Comparison of ENCODE assay signal across 19 cellular contexts in the genomic region with DNA sequence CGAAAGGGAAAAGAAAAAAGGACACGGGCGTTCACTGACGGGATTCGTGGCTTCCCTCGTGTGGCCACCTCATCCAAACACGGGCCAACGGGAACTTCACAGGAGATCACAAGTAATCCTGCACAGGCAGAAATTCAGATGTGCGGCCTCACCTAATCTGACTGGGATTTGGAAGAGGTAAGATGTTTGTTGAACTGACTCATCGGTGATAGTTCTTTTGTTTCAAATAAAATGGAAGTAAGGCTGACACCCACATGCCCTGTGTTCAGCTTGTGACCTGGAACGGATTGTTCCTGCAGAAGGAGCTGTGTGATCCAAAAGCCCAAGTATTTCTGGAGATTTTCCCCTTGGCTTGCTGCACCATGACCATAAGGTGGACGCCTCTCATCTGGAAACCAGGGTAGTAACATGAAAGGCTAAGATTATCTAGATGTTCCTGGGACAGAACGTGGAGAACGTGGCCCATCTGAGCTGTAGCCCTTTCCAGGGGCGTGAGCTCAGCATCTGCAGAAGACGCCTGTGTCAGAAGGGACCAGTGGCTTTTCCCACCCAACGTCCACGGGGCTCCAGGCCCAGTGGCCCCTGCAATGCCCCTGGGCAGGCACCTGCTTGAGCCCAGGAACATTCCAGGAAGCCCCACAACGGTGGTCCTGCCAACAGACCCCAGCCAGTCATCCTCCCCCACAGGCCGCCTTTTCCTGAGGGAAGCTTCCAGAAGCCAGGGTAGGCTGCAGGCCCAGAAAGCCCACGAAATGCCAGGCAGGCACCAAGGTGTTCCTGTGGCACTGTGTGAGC. TPM values are rescaled to one million over a fixed set of nuclear protein-coding genes. Genes with fewer than 3 reads are reported as not detected.
DNase-seq lines count a peak whose midpoint lies in the region; ATAC-seq, FAIRE-seq and TF ChIP-seq lines count a peak whose summit lies in the region.
"Had no signal": no experiment of that assay in that cellular context is flagged by ENCODE, and none has a peak within 500 bp of the region (broad histone marks: within the 10 kb centered on the region; RNA-seq: fewer than 3 reads in every experiment).

No MANE protein-coding gene starts in this region.

- no peak for TF ChIP-seq CTCF in right lobe of liver (IDR thresholded peaks at IDR 0.05)
- no peak for TF ChIP-seq CTCF in HepG2 (CRISPR knock-in tag; IDR thresholded peaks at IDR 0.05)
- no peak for TF ChIP-seq CTCF in epithelial cell of esophagus (IDR thresholded peaks at IDR 0.05; ENCODE audit: insufficient read depth, low read depth, low read length, missing control alignments)
- no peak for TF ChIP-seq CTCF in activated CD8-positive, alpha-beta T cell treated with anti-CD3 and anti-CD28 coated beads for 36 hours (IDR thresholded peaks at IDR 0.05)

- H4K20me1 ChIP-seq in HepG2 (ENCODE audit: insufficient read depth, low read length), result no peaks in the 10 kb centered on the region

- H2AFZ ChIP-seq in HepG2 (ENCODE audit: low read length) (no peak overlapping the region), neuronal stem cell (ENCODE audit: low read length) (peak overlapping the region; percentile 60)
- H2AFZ ChIP-seq: GM23248 had no signal

- H2AK5ac ChIP-seq in neuronal stem cell (ENCODE audit: low read depth, low read length), result peak overlapping the region; percentile 97

- H2BK15ac ChIP-seq in neuronal stem cell (ENCODE audit: low read length), result peak overlapping the region; percentile 89

- TF ChIP-seq EP300 in HepG2 (IDR thresholded peaks at IDR 0.05; ENCODE audit: low read depth in 2 of 2, low read length in 2 of 2) (no peak), HepG2 (CRISPR knock-in tag; IDR thresholded peaks at IDR 0.05; ENCODE audit: borderline replicate concordance) (no peak)

- no peaks in the 10 kb centered on the region for H3K79me1 ChIP-seq in neuronal stem cell (ENCODE audit: low read depth, low read length)

- WGBS in right lobe of liver (ENCODE audit: insufficient coverage, low coverage, low lambda C conversion rate, missing lambda C conversion rate), result 93% methylated on average over 9 of the region's 21 CpGs
- 40% methylated on average over 14 of the region's 21 CpGs for WGBS in HepG2 (ENCODE audit: low lambda C conversion rate)
- no CpG with 5 or more reads among the region's 21 CpGs for WGBS in neuronal stem cell (ENCODE audit: extremely low coverage in 2 of 2, insufficient read length in 2 of 2, insufficient replicate concordance in 1 of 2), 2 donors

- H3K4me3 Mint-ChIP-seq in activated CD8-positive, alpha-beta T cell treated with anti-CD3 and anti-CD28 coated beads for 36 hours, result no peak overlapping the region

- TF ChIP-seq POLR2A in right lobe of liver (IDR thresholded peaks at IDR 0.05) (no peak), HepG2 (IDR thresholded peaks at IDR 0.05; ENCODE audit: insufficient read depth in 1 of 2, low read depth in 2 of 2, low read length in 2 of 2) (no peak)

- H3K9me3 ChIP-seq in right lobe of liver (no peaks in the 10 kb centered on the region), HepG2 (ENCODE audit: low read length) (no peaks in the 10 kb centered on the region), neuronal stem cell (replicated peaks in 1 of 2; ENCODE audit: control insufficient read depth in 2 of 2, insufficient read depth in 1 of 2, low read depth in 1 of 2, low read length in 2 of 2) (no peaks in the 10 kb centered on the region)

- POLR2A ChIA-PET in HepG2 (lab: Yijun Ruan, JAX), result no interaction called here
- POLR2A ChIA-PET in activated CD8-positive, alpha-beta T cell treated with anti-CD3 and anti-CD28 coated beads for 36 hours (lab: Charles Lee), result no interaction called here

- TF ChIP-seq RAD21 in HepG2 (CRISPR knock-in tag; IDR thresholded peaks at IDR 0.05), result no peak

- CTCF ChIA-PET in HepG2 (lab: Yijun Ruan, JAX; ENCODE audit: low intra/inter-chr PET ratio, low total read pairs), result no interaction called here
- CTCF ChIA-PET in activated CD8-positive, alpha-beta T cell treated with anti-CD3 and anti-CD28 coated beads for 36 hours (lab: Charles Lee), result no interaction called here

- H3K4me2 ChIP-seq in HepG2 (ENCODE audit: low read depth, low read length) (no peak overlapping the region), neuronal stem cell (ENCODE audit: insufficient read depth, low read length, poor library complexity, severe bottlenecking) (no peak overlapping the region)
- H3K4me2 ChIP-seq: KMS-11 had no signal

- no peak overlapping the region for H4K91ac ChIP-seq in neuronal stem cell (ENCODE audit: low read depth, low read length, poor library complexity)

- no peak overlapping the region for H3K27ac ChIP-seq in right lobe of liver
- H3K27ac ChIP-seq in HepG2 (ENCODE audit: extremely low read length, insufficient read depth, low read length), result no peak overlapping the region
- no peak overlapping the region for H3K27ac ChIP-seq in neuronal stem cell (replicated peaks; ENCODE audit: low read length)
- H3K27ac ChIP-seq: C4-2B, GM23248, KMS-11 had no signal

- intact Hi-C loops in right lobe of liver (cut with DNase I), result no loop called here
- intact Hi-C loops in HepG2 (cut with micrococcal nuclease; ENCODE audit: unreplicated experiment), result no loop called here
- intact Hi-C loops in activated CD8-positive, alpha-beta T cell treated with anti-CD3 and anti-CD28 coated beads for 36 hours (cut with micrococcal nuclease), result no loop called here

- DNase-seq in right lobe of liver (peak in 2 of 3 donors; percentile 6 to 48), HepG2 (ENCODE audit: low spot score) (no peak), epithelial cell of esophagus (ENCODE audit: low read depth) (peak; percentile 70), neuronal stem cell (ENCODE audit: low spot score) (no peak), pons (ENCODE audit: low spot score) (no peak)
- DNase-seq in activated CD8-positive, alpha-beta T cell treated with anti-CD3 and anti-CD28 coated beads for 36 hours, result no peak
- DNase-seq: GF-D8, GM23248, NCI-H1092, NCI-H146, NCI-H2081, NCI-H510A treated with DMSO at 0.1 percent for 48 hours, SHP77 had no signal

- peak overlapping the region; percentile 73 for H2BK120ac ChIP-seq in neuronal stem cell (ENCODE audit: low read depth, low read length)

- H2BK12ac ChIP-seq in neuronal stem cell (ENCODE audit: low read length), result peak overlapping the region; percentile 78

- no peaks in the 10 kb centered on the region for H3K36me3 Mint-ChIP-seq in activated CD8-positive, alpha-beta T cell treated with anti-CD3 and anti-CD28 coated beads for 36 hours (ENCODE audit: low read depth)

- H3K4me1 Mint-ChIP-seq in activated CD8-positive, alpha-beta T cell treated with anti-CD3 and anti-CD28 coated beads for 36 hours (ENCODE audit: low read depth), result no peaks in the 10 kb centered on the region

- no TSS peak for BruUV-seq in HepG2 (replicated peaks; lab: Mats Ljungman, UMichigan)

- H3K4ac ChIP-seq in neuronal stem cell (ENCODE audit: low read length), result no peak overlapping the region

- H3K36me3 ChIP-seq in right lobe of liver (no peaks in the 10 kb centered on the region), HepG2 (replicated peaks in 1 of 2; ENCODE audit: control insufficient read depth in 1 of 2, insufficient read depth in 2 of 2, low read length in 2 of 2) (no peaks in the 10 kb centered on the region), neuronal stem cell (replicated peaks in 1 of 2; ENCODE audit: control insufficient read depth in 2 of 2, insufficient read depth in 2 of 2, low read length in 2 of 2) (no peaks in the 10 kb centered on the region)

- peak overlapping the region; percentile 39 for H3K14ac ChIP-seq in neuronal stem cell (ENCODE audit: low read length)

- peak overlapping the region; percentile 80 for H3K23ac ChIP-seq in neuronal stem cell (ENCODE audit: low read depth, low read length, poor library complexity)

- no peak overlapping the region for H4K8ac ChIP-seq in neuronal stem cell (ENCODE audit: low read depth, low read length)

- H3K18ac ChIP-seq in neuronal stem cell (ENCODE audit: low read length), result peak overlapping the region; percentile 81

- H3K4me1 ChIP-seq in right lobe of liver (no peaks in the 10 kb centered on the region), HepG2 (ENCODE audit: insufficient read depth, low read length) (no peaks in the 10 kb centered on the region), neuronal stem cell (ENCODE audit: control insufficient read depth in 2 of 2, insufficient read depth in 1 of 2, low read depth in 1 of 2, low read length in 2 of 2) (peaks cover 15 to 22% of the 10 kb centered on the region in 2 donors)

- no peak overlapping the region for H3K27ac Mint-ChIP-seq in activated CD8-positive, alpha-beta T cell treated with anti-CD3 and anti-CD28 coated beads for 36 hours

- H3K27me3 ChIP-seq in right lobe of liver (no peaks in the 10 kb centered on the region), HepG2 (ENCODE audit: control insufficient read depth in 1 of 2, insufficient read depth in 2 of 2, low read length in 2 of 2) (peaks cover 46 to 90% of the 10 kb centered on the region in 2 experiments), neuronal stem cell (ENCODE audit: control insufficient read depth in 3 of 3, insufficient read depth in 3 of 3, low read depth in 1 of 3, low read length in 3 of 3) (no peaks in the 10 kb centered on the region)

- H3K79me2 ChIP-seq in HepG2 (ENCODE audit: insufficient read depth, low read length), result no peaks in the 10 kb centered on the region

- ATAC-seq in right lobe of liver, result no peak
- ATAC-seq in HepG2, result no peak
- no peak for ATAC-seq in activated CD8-positive, alpha-beta T cell treated with anti-CD3 and anti-CD28 coated beads for 36 hours
- ATAC-seq in HG02642 (IDR thresholded peaks at IDR 0.05; ENCODE audit: poor library complexity, unreplicated experiment), result no peak
- ATAC-seq: Panc1 had no signal

- no peak for FAIRE-seq in HepG2 (lab: Jason Lieb, UNC)
- FAIRE-seq: GM12891, GM18507 had no signal

- H2BK5ac ChIP-seq in neuronal stem cell (ENCODE audit: low read length), result peak overlapping the region; percentile 50

- H3K27me3 Mint-ChIP-seq in activated CD8-positive, alpha-beta T cell treated with anti-CD3 and anti-CD28 coated beads for 36 hours, result no peaks in the 10 kb centered on the region

- H3K4me3 ChIP-seq in right lobe of liver (no peak overlapping the region), HepG2 (replicated peaks in 1 of 3; ENCODE audit: insufficient read depth in 1 of 3, low read depth in 2 of 3, low read length in 3 of 3) (no peak overlapping the region), epithelial cell of esophagus (ENCODE audit: low read length) (no peak overlapping the region), neuronal stem cell (ENCODE audit: low read length in 2 of 2) (no peak overlapping the region)
- H3K4me3 ChIP-seq: GM23248 had no signal

- no peaks in the 10 kb centered on the region for H3K9me3 Mint-ChIP-seq in activated CD8-positive, alpha-beta T cell treated with anti-CD3 and anti-CD28 coated beads for 36 hours

- in situ Hi-C loops in HepG2 (cut with HindIII; ENCODE audit: extremely low pct_ligation_motif_present, low pct_unique_long_range_greater_than_20kb), result no loop called here

- no peak overlapping the region for H3K9ac ChIP-seq in HepG2 (ENCODE audit: insufficient read depth, low read depth, low read length)
- no peak overlapping the region for H3K9ac ChIP-seq in neuronal stem cell (ENCODE audit: low read depth, low read length, poor library complexity)
- H3K9ac ChIP-seq: GM23248, KMS-11 had no signal

RNA-seq across cellular contexts. Expression of a gene that starts 39.7 kb away (rescaled TPM):
- 1 to 10 TPM; 2.0 to 9.6 (median 3.4) TPM for total RNA-seq in right lobe of liver
- total RNA-seq in HepG2 (2016; rRNA removed; fragmentation: Illumina TruSeq; extraction: Trizol), result not detected in 2 replicates
- not detected in 2 replicates for total RNA-seq in HepG2 (2016; cell fraction: cytosol; rRNA removed; fragmentation: Illumina TruSeq; extraction: Trizol; ENCODE audit: low read depth)
- total RNA-seq in HepG2 (2016; cell fraction: insoluble cytoplasmic fraction; rRNA removed; fragmentation: Illumina TruSeq; extraction: Trizol), result not detected in 2 replicates
- not detected in 2 replicates for total RNA-seq in HepG2 (2016; cell fraction: membrane; rRNA removed; fragmentation: Illumina TruSeq; extraction: Trizol)
- not detected in 2 replicates for total RNA-seq in HepG2 (2016; cell fraction: nucleus; rRNA removed; fragmentation: Illumina TruSeq; extraction: Trizol)
- polyA plus RNA-seq in HepG2 (2011; rRNA removed), result not detected in 2 replicates
- polyA plus RNA-seq in HepG2 (2011; cell fraction: cytosol; rRNA removed), result not detected in 2 replicates
- polyA plus RNA-seq in HepG2 (2011; cell fraction: nucleus; rRNA removed), result 0.10 TPM in 2 replicates
- not detected in 2 replicates for polyA plus RNA-seq in HepG2 (2012)
- not detected in 2 replicates for polyA plus RNA-seq in HepG2 (2016; cell fraction: cytosol; fragmentation: Illumina TruSeq; extraction: Trizol; ENCODE audit: low read depth)
- polyA plus RNA-seq in HepG2 (2016; cell fraction: insoluble cytoplasmic fraction; fragmentation: Illumina TruSeq; extraction: Trizol; ENCODE audit: low read depth), result not detected in 2 replicates
- polyA plus RNA-seq in HepG2 (2016; cell fraction: membrane; fragmentation: Illumina TruSeq; extraction: Trizol; ENCODE audit: low read depth), result not detected in 2 replicates
- polyA plus RNA-seq in HepG2 (2016; cell fraction: nucleus; fragmentation: Illumina TruSeq; extraction: Trizol; ENCODE audit: insufficient read depth, low read depth), result not detected in 2 replicates
- not detected in 2 replicates for polyA minus RNA-seq in HepG2 (2011; rRNA and poly(A)+ RNA removed; ENCODE audit: low replicate concordance)
- polyA minus RNA-seq in HepG2 (2011; cell fraction: cytosol; rRNA and poly(A)+ RNA removed), result not detected in 2 replicates
- polyA minus RNA-seq in HepG2 (2011; cell fraction: nucleus; rRNA and poly(A)+ RNA removed), result not detected in 2 replicates
- polyA plus RNA-seq in neuronal stem cell (2013, experiment 1 of 2), result 66.9 TPM
- polyA plus RNA-seq in neuronal stem cell (2013, experiment 2 of 2), result 67.5 TPM
- total RNA-seq in activated CD8-positive, alpha-beta T cell treated with anti-CD3 and anti-CD28 coated beads for 36 hours, result 1 to 10 TPM; 1.9 to 2.4 TPM

RNA-seq across cellular contexts. Expression of a gene that starts 55.4 kb away (rescaled TPM):
- 10 to 100 TPM in 5 of 6 experiments, 1 to 10 TPM in 1; 9.5 to 15.7 (median 13.1) TPM for total RNA-seq in right lobe of liver
- 10.7 and 18.3 TPM in 2 replicates for total RNA-seq in HepG2 (2016; rRNA removed; fragmentation: Illumina TruSeq; extraction: Trizol)
- 14.5 and 14.8 TPM in 2 replicates for total RNA-seq in HepG2 (2016; cell fraction: cytosol; rRNA removed; fragmentation: Illumina TruSeq; extraction: Trizol; ENCODE audit: low read depth)
- total RNA-seq in HepG2 (2016; cell fraction: insoluble cytoplasmic fraction; rRNA removed; fragmentation: Illumina TruSeq; extraction: Trizol), result 10.1 and 18.3 TPM in 2 replicates
- 18.9 and 22.2 TPM in 2 replicates for total RNA-seq in HepG2 (2016; cell fraction: membrane; rRNA removed; fragmentation: Illumina TruSeq; extraction: Trizol)
- 16.8 and 19.1 TPM in 2 replicates for total RNA-seq in HepG2 (2016; cell fraction: nucleus; rRNA removed; fragmentation: Illumina TruSeq; extraction: Trizol)
- 9.2 and 10.8 TPM in 2 replicates for polyA plus RNA-seq in HepG2 (2011; rRNA removed)
- 6.1 and 6.8 TPM in 2 replicates for polyA plus RNA-seq in HepG2 (2011; cell fraction: cytosol; rRNA removed)
- 11.2 and 14.9 TPM in 2 replicates for polyA plus RNA-seq in HepG2 (2011; cell fraction: nucleus; rRNA removed)
- polyA plus RNA-seq in HepG2 (2012), result 10.6 and 12.8 TPM in 2 replicates
- polyA plus RNA-seq in HepG2 (2016; cell fraction: cytosol; fragmentation: Illumina TruSeq; extraction: Trizol; ENCODE audit: low read depth), result 1.4 and 1.6 TPM in 2 replicates
- polyA plus RNA-seq in HepG2 (2016; cell fraction: insoluble cytoplasmic fraction; fragmentation: Illumina TruSeq; extraction: Trizol; ENCODE audit: low read depth), result 21.6 TPM in 2 replicates
- 2.6 and 3.5 TPM in 2 replicates for polyA plus RNA-seq in HepG2 (2016; cell fraction: membrane; fragmentation: Illumina TruSeq; extraction: Trizol; ENCODE audit: low read depth)
- polyA plus RNA-seq in HepG2 (2016; cell fraction: nucleus; fragmentation: Illumina TruSeq; extraction: Trizol; ENCODE audit: insufficient read depth, low read depth), result 17.9 and 21.0 TPM in 2 replicates
- 18.9 and 22.3 TPM in 2 replicates for polyA minus RNA-seq in HepG2 (2011; rRNA and poly(A)+ RNA removed; ENCODE audit: low replicate concordance)
- 8.3 and 10.0 TPM in 2 replicates for polyA minus RNA-seq in HepG2 (2011; cell fraction: cytosol; rRNA and poly(A)+ RNA removed)
- polyA minus RNA-seq in HepG2 (2011; cell fraction: nucleus; rRNA and poly(A)+ RNA removed), result 39.7 and 55.7 TPM in 2 replicates
- polyA plus RNA-seq in neuronal stem cell (2013, experiment 1 of 2), result 18.0 TPM
- 17.8 TPM for polyA plus RNA-seq in neuronal stem cell (2013, experiment 2 of 2)
- total RNA-seq in activated CD8-positive, alpha-beta T cell treated with anti-CD3 and anti-CD28 coated beads for 36 hours, result 10 to 100 TPM; 19.0 to 19.5 TPM

Comparison
In these comparisons a context has a peak if more than half of its experiments do, and no peak if none do; other contexts are left out.
1. DNase-seq: peak in right lobe of liver (2 of 3) and epithelial cell of esophagus (single experiment); none in HepG2 (single experiment), neuronal stem cell (single experiment), pons (single experiment) and activated CD8-positive, alpha-beta T cell treated with anti-CD3 and anti-CD28 coated beads for 36 hours (single experiment).